Comparison of ENCODE assay signal across 21 cellular contexts in the genomic region with DNA sequence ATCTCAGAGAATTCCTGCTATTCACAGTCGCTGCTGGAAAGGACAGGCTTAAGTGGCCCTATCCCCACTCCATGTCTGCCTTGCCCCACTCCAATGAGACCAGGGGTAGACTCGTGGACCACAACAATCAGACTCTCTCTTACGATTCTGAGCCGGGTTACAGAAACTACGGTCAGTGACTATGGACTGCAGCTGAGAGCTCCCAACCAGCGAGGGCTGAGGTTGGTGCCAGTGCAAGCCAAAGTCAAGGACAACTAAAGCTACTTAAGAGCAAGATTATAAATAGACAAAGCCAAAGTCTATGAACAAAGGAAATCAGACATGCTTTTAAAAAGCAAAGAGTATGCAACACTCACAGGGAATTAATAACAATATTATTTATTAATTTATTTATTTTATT.
"Had no signal": no experiment of that assay in that cellular context is flagged by ENCODE, and none has a peak within 500 bp of the region (broad histone marks: within the 10 kb centered on the region; RNA-seq: fewer than 3 reads in every experiment).

No MANE protein-coding gene starts in this region.

- H3K4me1 ChIP-seq: prostate gland, right lobe of liver, uterus had no signal

- FAIRE-seq: endothelial cell of umbilical vein had no signal

- DNase-seq: activated CD4-positive, alpha-beta T cell treated with anti-CD3 and anti-CD28 coated beads for 4 hours; activated CD8-positive, alpha-beta memory T cell treated with anti-CD3 and anti-CD28 coated beads, Interleukin-2, amount 50 U/mL, for 4 hours; activated CD8-positive, alpha-beta T cell treated with anti-CD3 and anti-CD28 coated beads, Interleukin-2, amount 10 ng/mL, durations not matched to agents 7 days and 5 days; activated gamma-delta T cell; activated T-cell treated with anti-CD3 and anti-CD28 coated beads, Interleukin-2, amount 50 U/mL, for 48 hours; amniotic stem cell; effector CD8-positive, alpha-beta T cell; foreskin keratinocyte; glutamatergic neuron; kidney glomerular epithelial cell; nephron progenitor cell; occipital lobe; right lobe of liver; stimulated activated CD4-positive, alpha-beta T cell treated with anti-CD3 and anti-CD28 coated beads, Interleukin-1b, Interleukin-23, amount 100 ng/mL, for 48 hours; stimulated activated naive CD8-positive, alpha-beta T cell treated with anti-CD3 and anti-CD28 coated beads, Interleukin-15, amount 100 ng/mL, for 72 hours; T-helper 2 cell; uterus had no signal

- H3K36me3 ChIP-seq: prostate gland, right lobe of liver, uterus had no signal

- ATAC-seq: activated CD8-positive, alpha-beta T cell treated with anti-CD3 and anti-CD28 coated beads, Interleukin-2, amount 10 ng/mL, durations not matched to agents 7 days and 5 days; activated naive CD4-positive, alpha-beta T cell treated with anti-CD3 and anti-CD28 coated beads, Interleukin-2, amount 50 U/mL, for 72 hours; foreskin keratinocyte; stimulated activated naive CD8-positive, alpha-beta T cell treated with anti-CD3 and anti-CD28 coated beads, Interleukin-15, amount 100 ng/mL, for 72 hours; WTC11 had no signal

- H3K9me3 ChIP-seq: prostate gland, right lobe of liver, uterus had no signal

- H3K27ac ChIP-seq: prostate gland, right lobe of liver had no signal

- H3K4me3 ChIP-seq: prostate gland, right lobe of liver, uterus had no signal

- H3K27me3 ChIP-seq: foreskin keratinocyte, right lobe of liver, uterus had no signal
